8 cellular contexts compared by ENCODE assay signal in genomic region chr16:75264531-75264998, GRCh38. TPM values are rescaled to one million over a fixed set of nuclear protein-coding genes. Genes with fewer than 3 reads are reported as not detected.
DNase-seq lines count a peak whose midpoint lies in the region; ATAC-seq and TF ChIP-seq lines count a peak whose summit lies in the region.

No MANE protein-coding gene starts in this region.

- CTCF ChIA-PET in Panc1 (lab: Charles Lee) = no interaction called here

- ATAC-seq in Panc1 (no peak), GM18909 (IDR thresholded peaks at IDR 0.05; ENCODE audit: poor library complexity, unreplicated experiment) (no peak)

- no peaks in the 10 kb centered on the region for H3K36me3 Mint-ChIP-seq in neural crest cell (ENCODE audit: low read depth)

- H3K27ac ChIP-seq in Panc1 (ENCODE audit: low read length) = peak overlapping the region; percentile 82
- peak overlapping the region; percentile 79 to 94 (median 86) for H3K27ac ChIP-seq in esophagus squamous epithelium

- BruUV-seq in Panc1 (replicated peaks; lab: Mats Ljungman, UMichigan) = no TSS peak

- peak; percentile 55 for DNase-seq in DMS53 (lab: John Stamatoyannopoulos, UW)
- no peak for DNase-seq in Panc1 (ENCODE audit: low read depth, low spot score)
- no peak for DNase-seq in esophagus squamous epithelium (lab: John Stamatoyannopoulos, UW)
- no peak for DNase-seq in neural crest cell (ENCODE audit: low read depth, low spot score)
- no peak for DNase-seq in retina
- DNase-seq in GDM1 (lab: John Stamatoyannopoulos, UW) = no peak
- no peak for DNase-seq in activated CD4-positive, alpha-beta T cell treated with anti-CD3 and anti-CD28 coated beads, Interleukin-2, amount 50 U/mL, for 48 hours

- H3K27me3 ChIP-seq in Panc1 (ENCODE audit: control insufficient read depth, insufficient read depth, low read length) (no peaks in the 10 kb centered on the region), esophagus squamous epithelium (peaks cover 0 to 31% (median 0%) of the 10 kb centered on the region in 4 donors)

- in situ Hi-C loops in Panc1 (cut with HindIII; ENCODE audit: low pct_unique_long_range_greater_than_20kb, low sequenced_read_pairs) = no loop called here

- no peaks in the 10 kb centered on the region for H3K27me3 Mint-ChIP-seq in neural crest cell (ENCODE audit: low read depth)

- H3K9me3 ChIP-seq in Panc1 (ENCODE audit: control insufficient read depth, insufficient read depth, low read depth, low read length) (no peaks in the 10 kb centered on the region), esophagus squamous epithelium (no peaks in the 10 kb centered on the region)

- peak overlapping the region; percentile 60 to 67 for H3K4me3 ChIP-seq in Panc1 (ENCODE audit: low read depth in 2 of 2, low read length in 2 of 2)
- H3K4me3 ChIP-seq in esophagus squamous epithelium = peak overlapping the region; percentile 65 to 91 (median 70)

- H3K4me1 ChIP-seq in Panc1 (ENCODE audit: control insufficient read depth, insufficient read depth, low read length) (peaks cover 46% of the 10 kb centered on the region), esophagus squamous epithelium (peaks cover 29 to 75% (median 59%) of the 10 kb centered on the region in 3 donors)

- no peaks in the 10 kb centered on the region for H3K9me3 Mint-ChIP-seq in neural crest cell

- POLR2A ChIA-PET in Panc1 (lab: Charles Lee) = no interaction called here

- H3K36me3 ChIP-seq in Panc1 (ENCODE audit: control insufficient read depth, insufficient read depth, low read length) (no peaks in the 10 kb centered on the region; the same call in 1 of the 2 replicates), esophagus squamous epithelium (no peaks in the 10 kb centered on the region)

- H3K4me3 Mint-ChIP-seq in neural crest cell = peak overlapping the region; percentile 91

- peaks cover 38% of the 10 kb centered on the region for H3K4me1 Mint-ChIP-seq in neural crest cell

- intact Hi-C loops in Panc1 (cut with micrococcal nuclease; ENCODE audit: unreplicated experiment) (no loop called here), esophagus squamous epithelium (cut with DNase I) (no loop called here)

- TF ChIP-seq CTCF in Panc1 (IDR thresholded peaks at IDR 0.05) (no peak), esophagus squamous epithelium (IDR thresholded peaks at IDR 0.05) (no peak), neural crest cell (conservative IDR thresholded peaks at IDR 0.05) (no peak)

- WGBS in esophagus squamous epithelium, 2 donors = 29 to 38% methylated on average over 7 to 11 of the region's 13 CpGs

- peak overlapping the region; percentile 28 for H3K27ac Mint-ChIP-seq in neural crest cell (ENCODE audit: unreplicated experiment)

- TF ChIP-seq POLR2A in esophagus squamous epithelium (IDR thresholded peaks at IDR 0.05) = no peak

RNA-seq across cellular contexts. Expression of gene BCAR1, which starts 13.1 kb away (rescaled TPM):
- total RNA-seq in Panc1 (2021; ENCODE audit: unreplicated experiment) (120 TPM), esophagus squamous epithelium (10 to 100 TPM; 26.8 to 51.9 (median 32.1) TPM), neural crest cell (63.8 and 64.0 TPM in 2 replicates)
- polyA plus RNA-seq in Panc1 (2012; ENCODE audit: insufficient read length) = 112 TPM

RNA-seq across cellular contexts. Expression of gene CTRB1, which starts 45.8 kb away (rescaled TPM):
- total RNA-seq in Panc1 (2021; ENCODE audit: unreplicated experiment) (2.7 TPM), esophagus squamous epithelium (not detected), neural crest cell (not detected in 2 replicates)
- not detected for polyA plus RNA-seq in Panc1 (2012; ENCODE audit: insufficient read length)

RNA-seq across cellular contexts. Expression of gene CTRB2, which starts 57.6 kb away (rescaled TPM):
- total RNA-seq in Panc1 (2021; ENCODE audit: unreplicated experiment) = 5.0 TPM
- not detected for polyA plus RNA-seq in Panc1 (2012; ENCODE audit: insufficient read length)
- not detected for total RNA-seq in esophagus squamous epithelium
- total RNA-seq in neural crest cell = not detected in 2 replicates
